ENCODE assay signal across 8 cellular contexts in the genomic region with DNA sequence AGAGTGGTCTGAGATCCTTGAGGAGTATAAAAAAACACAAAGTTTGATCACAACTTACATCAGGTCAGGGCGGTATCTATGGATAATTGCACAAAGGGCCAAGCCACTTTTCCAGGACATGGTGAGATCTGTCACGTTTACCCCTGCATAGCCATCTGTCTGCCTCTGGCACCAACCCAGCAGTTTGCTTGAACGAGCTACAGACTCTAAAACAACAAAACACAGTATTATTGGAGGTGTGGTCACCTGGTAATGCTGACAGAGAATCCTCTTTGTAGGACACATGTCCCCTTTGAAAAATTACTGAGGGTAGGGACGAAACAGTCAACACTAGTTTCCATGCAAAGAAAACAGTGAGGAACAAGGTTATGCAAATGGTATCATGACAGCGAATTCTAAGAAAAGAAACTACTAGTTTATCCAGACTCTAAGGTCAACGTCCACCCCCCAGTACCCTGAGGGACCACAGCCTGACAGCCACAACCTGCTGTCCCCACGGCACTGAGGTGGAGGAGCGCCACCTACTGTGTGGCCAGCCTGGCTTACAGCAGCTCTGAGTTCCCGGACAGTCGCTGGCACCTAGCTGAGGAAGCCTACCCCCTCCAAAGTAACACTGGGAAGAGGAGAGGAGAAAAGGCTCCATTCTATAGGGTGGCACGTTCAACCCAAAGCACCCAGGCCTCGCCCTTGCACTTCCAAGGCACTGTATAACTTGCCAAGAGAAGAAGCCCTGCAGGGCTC.
DNase-seq lines count a peak whose midpoint lies in the region; ATAC-seq, FAIRE-seq and TF ChIP-seq lines count a peak whose summit lies in the region.

No MANE protein-coding gene starts in this region.

- H3K27ac ChIP-seq in A549 (no peak overlapping the region), HL-60 (replicated peaks) (no peak overlapping the region)

- no peak; a peak in 1 of 5 replicates for TF ChIP-seq RAD21 in A549 (conservative IDR thresholded peaks at IDR 0.05 in 1 of 2, IDR thresholded peaks at IDR 0.05 in 1 of 2)

- no peaks in the 10 kb centered on the region for H3K27me3 Mint-ChIP-seq in MCF 10A (ENCODE audit: insufficient read depth, unreplicated experiment)

- peaks cover 57% of the 10 kb centered on the region for H3K36me3 Mint-ChIP-seq in MCF 10A (ENCODE audit: insufficient read depth, unreplicated experiment)

- H3K27ac Mint-ChIP-seq in MCF 10A (ENCODE audit: low read depth, unreplicated experiment), result no peak overlapping the region

- WGBS in A549 (ENCODE audit: missing lambda C conversion rate), result 67% methylated on average over 11 of the region's 12 CpGs

- peak; percentile 43 to 79; a peak in 3 of 6 replicates for ATAC-seq in A549
- ATAC-seq in left lobe of liver, result peak; percentile 87
- ATAC-seq in GM19455 (IDR thresholded peaks at IDR 0.05; ENCODE audit: unreplicated experiment), result no peak
- ATAC-seq in HG02973 (IDR thresholded peaks at IDR 0.05; ENCODE audit: unreplicated experiment), result no peak
- no peak for ATAC-seq in HG02588 (IDR thresholded peaks at IDR 0.05; ENCODE audit: unreplicated experiment)

- intact Hi-C loops in MCF 10A (cut with micrococcal nuclease), result no loop called here

- peaks cover 22% of the 10 kb centered on the region for H3K4me1 ChIP-seq in A549

- H3K4me3 ChIP-seq in A549 (no peak overlapping the region), HL-60 (replicated peaks; ENCODE audit: insufficient read depth, low read length) (no peak overlapping the region)

- peaks cover 7% of the 10 kb centered on the region for H3K4me1 Mint-ChIP-seq in MCF 10A (ENCODE audit: insufficient read depth, unreplicated experiment)

- no peak for FAIRE-seq in A549 (lab: Jason Lieb, UNC)

- BruUV-seq in MCF 10A (replicated peaks; lab: Mats Ljungman, UMichigan), result no TSS peak

- no peak overlapping the region for H3K4me3 Mint-ChIP-seq in MCF 10A (ENCODE audit: unreplicated experiment)

- H3K9me3 ChIP-seq in A549, result no peaks in the 10 kb centered on the region

- peak; percentile 26; the same call in 1 of the 3 replicates for TF ChIP-seq CTCF in A549 (IDR thresholded peaks at IDR 0.05)
- peak; percentile 57 for TF ChIP-seq CTCF in HL-60 (IDR thresholded peaks at IDR 0.05; ENCODE audit: insufficient read depth, low read length)
- peak; percentile 13 for TF ChIP-seq CTCF in MCF 10A (IDR thresholded peaks at IDR 0.05; ENCODE audit: unreplicated experiment)

- POLR2A ChIA-PET in A549 (lab: Yijun Ruan, JAX), result no interaction called here
- POLR2A ChIA-PET in MCF 10A (lab: Yijun Ruan, JAX), result interaction anchor here (0.6 to 2.2 kb wide), 4 partner anchors 9 to 185 kb away, joined by 3 to 8 read pairs (median 4); no protein-coding TSS in a partner anchor

- TF ChIP-seq POLR2A in A549 (IDR thresholded peaks at IDR 0.05; ENCODE audit: low read length), result no peak

- no peak overlapping the region for H3K4me2 ChIP-seq in A549

- no peaks in the 10 kb centered on the region for H3K27me3 ChIP-seq in HL-60 (ENCODE audit: insufficient read depth, poor library complexity, severe bottlenecking)

- no peaks in the 10 kb centered on the region for H3K9me3 Mint-ChIP-seq in MCF 10A (ENCODE audit: unreplicated experiment)

- TF ChIP-seq EP300 in A549 (IDR thresholded peaks at IDR 0.05), result no peak

- DNase-seq in A549 (ENCODE audit: low read depth in 1 of 2, low spot score in 1 of 2), result peak in 1 of 2 experiments; percentile 7
- no peak for DNase-seq in HL-60 (ENCODE audit: low read depth in 1 of 2, low spot score in 1 of 2)
- DNase-seq in MCF 10A (ENCODE audit: unreplicated experiment), result no peak
- peak; percentile 78 for DNase-seq in left lobe of liver (ENCODE audit: low spot score)
- no peak for DNase-seq in GF-D8 (lab: John Stamatoyannopoulos, UW)

- CTCF ChIA-PET in A549 (lab: Yijun Ruan, JAX) (interaction anchor here (1.0 to 2.6 kb wide), 7 partner anchors 11 to 191 kb away, joined by 3 to 12 read pairs (median 3); a partner anchor contains a TSS), MCF 10A (lab: Yijun Ruan, JAX) (interaction anchor here (0.7 to 3.0 kb wide), 6 partner anchors 59 to 217 kb away, joined by 3 to 25 read pairs (median 4); no protein-coding TSS in a partner anchor)

TF ChIP-seq in A549, 52 proteins besides CTCF, POLR2A, EP300 and RAD21:
- TF ChIP-seq NR3C1 (IDR thresholded peaks at IDR 0.05) (no peak), CBX8 (IDR thresholded peaks at IDR 0.05) (no peak), JUN (IDR thresholded peaks at IDR 0.05) (no peak), TFCP2L1 (CRISPR knock-in tag; IDR thresholded peaks at IDR 0.05) (no peak), PHF8 (IDR thresholded peaks at IDR 0.05; ENCODE audit: borderline replicate concordance, low read depth) (no peak), CBX2 (IDR thresholded peaks at IDR 0.05; ENCODE audit: borderline replicate concordance, low read depth) (no peak), FOXS1 (CRISPR knock-in tag; IDR thresholded peaks at IDR 0.05) (no peak), SMC3 (IDR thresholded peaks at IDR 0.05) (no peak; the same call in 2 of the 3 replicates), RARB (CRISPR knock-in tag; IDR thresholded peaks at IDR 0.05) (no peak), RNF2 (IDR thresholded peaks at IDR 0.05; ENCODE audit: borderline replicate concordance, low read depth) (no peak), HOXA7 (CRISPR knock-in tag; IDR thresholded peaks at IDR 0.05) (no peak), HEYL (CRISPR knock-in tag; IDR thresholded peaks at IDR 0.05) (no peak), CHD4 (IDR thresholded peaks at IDR 0.05; ENCODE audit: borderline replicate concordance) (no peak), EHMT2 (IDR thresholded peaks at IDR 0.05; ENCODE audit: low read depth) (no peak)
- TF ChIP-seq, protein P1, sequence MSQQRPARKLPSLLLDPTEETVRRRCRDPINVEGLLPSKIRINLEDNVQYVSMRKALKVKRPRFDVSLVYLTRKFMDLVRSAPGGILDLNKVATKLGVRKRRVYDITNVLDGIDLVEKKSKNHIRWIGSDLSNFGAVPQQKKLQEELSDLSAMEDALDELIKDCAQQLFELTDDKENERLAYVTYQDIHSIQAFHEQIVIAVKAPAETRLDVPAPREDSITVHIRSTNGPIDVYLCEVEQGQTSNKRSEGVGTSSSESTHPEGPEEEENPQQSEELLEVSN (IDR thresholded peaks at IDR 0.05; ENCODE audit: borderline replicate concordance, low read depth), result no peak
- TF ChIP-seq, protein P2, sequence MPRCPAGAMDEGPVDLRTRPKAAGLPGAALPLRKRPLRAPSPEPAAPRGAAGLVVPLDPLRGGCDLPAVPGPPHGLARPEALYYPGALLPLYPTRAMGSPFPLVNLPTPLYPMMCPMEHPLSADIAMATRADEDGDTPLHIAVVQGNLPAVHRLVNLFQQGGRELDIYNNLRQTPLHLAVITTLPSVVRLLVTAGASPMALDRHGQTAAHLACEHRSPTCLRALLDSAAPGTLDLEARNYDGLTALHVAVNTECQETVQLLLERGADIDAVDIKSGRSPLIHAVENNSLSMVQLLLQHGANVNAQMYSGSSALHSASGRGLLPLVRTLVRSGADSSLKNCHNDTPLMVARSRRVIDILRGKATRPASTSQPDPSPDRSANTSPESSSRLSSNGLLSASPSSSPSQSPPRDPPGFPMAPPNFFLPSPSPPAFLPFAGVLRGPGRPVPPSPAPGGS (IDR thresholded peaks at IDR 0.05), result no peak
TF ChIP-seq in A549: peak in this region for 0.

Comparison
In these comparisons a context has a peak if more than half of its experiments do, and no peak if none do; other contexts are left out.
1. ATAC-seq: peak in A549 (2 of 2) and left lobe of liver (single experiment); none in GM19455 (single experiment), HG02973 (single experiment) and HG02588 (single experiment).
2. Peak in every context shown above with its lines, with median percentiles within 50 percentile points of each other: CTCF ChIP-seq.